ENCODE assay signal across 1 cellular context in genomic region chr10:132965411-132966057, GRCh38.
TF ChIP-seq lines count a peak whose summit lies in the region.

No MANE protein-coding gene starts in this region.

TF ChIP-seq in H1, 55 proteins besides CTCF, POLR2A, EP300 and RAD21:
- peak; percentile 94 for TF ChIP-seq E2F6 (IDR thresholded peaks at IDR 0.05)
- TF ChIP-seq HDAC6 (IDR thresholded peaks at IDR 0.05; ENCODE audit: low read depth, low read length) = no peak
- TF ChIP-seq GABPA (IDR thresholded peaks at IDR 0.05; ENCODE audit: borderline replicate concordance, insufficient read depth, low read length) = peak; percentile 63; the same call in 1 of the 2 replicates
- no peak for TF ChIP-seq CEBPB (IDR thresholded peaks at IDR 0.05; ENCODE audit: low read depth, low read length)
- TF ChIP-seq MAX (IDR thresholded peaks at IDR 0.05) = peak; percentile 50; the same call in 1 of the 2 replicates
